ENCODE assay signal across 18 cellular contexts in genomic region chr14:86420131-86420530, GRCh38.
DNase-seq lines count a peak whose midpoint lies in the region; ATAC-seq and TF ChIP-seq lines count a peak whose summit lies in the region.
"Had no signal": no experiment of that assay in that cellular context is flagged by ENCODE, and none has a peak within 500 bp of the region (broad histone marks: within the 10 kb centered on the region; RNA-seq: fewer than 3 reads in every experiment).

No MANE protein-coding gene starts in this region.

- TF ChIP-seq CTCF in nephron (IDR thresholded peaks at IDR 0.05; ENCODE audit: unreplicated experiment in 3 of 3), result no peak
- TF ChIP-seq CTCF in endodermal cell (conservative IDR thresholded peaks at IDR 0.05), result no peak
- TF ChIP-seq CTCF in omental fat pad (IDR thresholded peaks at IDR 0.05), result no peak

- H3K27me3 Mint-ChIP-seq in nephron (ENCODE audit: low read depth), result no peaks in the 10 kb centered on the region
- no peaks in the 10 kb centered on the region for H3K27me3 Mint-ChIP-seq in endodermal cell (ENCODE audit: insufficient read depth)
- H3K27me3 Mint-ChIP-seq in T-cell, result no peaks in the 10 kb centered on the region
- H3K27me3 Mint-ChIP-seq: B cell; CD4-positive, CD25-positive, alpha-beta regulatory T cell; IgD-negative memory B cell had no signal

- POLR2A ChIA-PET in T-cell (lab: Charles Lee), result no interaction called here

- H3K36me3 Mint-ChIP-seq in nephron (ENCODE audit: low read depth) (no peaks in the 10 kb centered on the region), endodermal cell (ENCODE audit: low read depth) (no peaks in the 10 kb centered on the region), T-cell (no peaks in the 10 kb centered on the region)
- H3K36me3 Mint-ChIP-seq: CD4-positive, CD25-positive, alpha-beta regulatory T cell; CD8-positive, alpha-beta memory T cell; IgD-negative memory B cell had no signal

- CTCF ChIA-PET in T-cell (lab: Charles Lee), result no interaction called here

- peaks cover 6% of the 10 kb centered on the region for H3K4me1 Mint-ChIP-seq in nephron
- H3K4me1 Mint-ChIP-seq in endodermal cell, result no peaks in the 10 kb centered on the region
- no peaks in the 10 kb centered on the region for H3K4me1 Mint-ChIP-seq in T-cell
- H3K4me1 Mint-ChIP-seq: B cell; CD4-positive, CD25-positive, alpha-beta regulatory T cell; CD8-positive, alpha-beta memory T cell; GM23338 had no signal

- H3K4me3 Mint-ChIP-seq in nephron (no peak overlapping the region), endodermal cell (no peak overlapping the region), T-cell (no peak overlapping the region)
- H3K4me3 Mint-ChIP-seq: B cell; CD4-positive, CD25-positive, alpha-beta regulatory T cell; CD8-positive, alpha-beta memory T cell; GM23338; IgD-negative memory B cell had no signal

- H3K27ac Mint-ChIP-seq in nephron (peak overlapping the region; percentile 66 to 86 (median 73)), endodermal cell (no peak overlapping the region), T-cell (no peak overlapping the region)
- H3K27ac Mint-ChIP-seq: B cell; CD4-positive, CD25-positive, alpha-beta regulatory T cell; GM23338; IgD-negative memory B cell had no signal

- no peak overlapping the region for H3K9ac ChIP-seq in endodermal cell (ENCODE audit: extremely low read depth, low read length, poor library complexity, severe bottlenecking)

- no peak for ATAC-seq in T-cell (replicated peaks in 1 of 4)
- ATAC-seq in HG03095 (IDR thresholded peaks at IDR 0.05; ENCODE audit: unreplicated experiment), result no peak
- no peak for ATAC-seq in omental fat pad (ENCODE audit: low FRiP score)
- ATAC-seq: GM23338, HepG2 had no signal

- DNase-seq in NCI-H446 treated with DMSO at 0.1 percent for 48 hours (lab: John Stamatoyannopoulos, UW) (peak; percentile 70), cerebellum (ENCODE audit: low spot score) (peak; percentile 19), superior temporal gyrus (ENCODE audit: extremely low spot score) (peak; percentile 27), endodermal cell (no peak), T-cell (no peak), omental fat pad (ENCODE audit: low spot score) (no peak)
- DNase-seq: CD4-positive, CD25-positive, alpha-beta regulatory T cell; CD8-positive, alpha-beta memory T cell; COR-L47; DMS 273 treated with DMSO at 0.1 percent for 48 hours; GDM1; HCEC 1CT had no signal

- no peaks in the 10 kb centered on the region for H3K27me3 ChIP-seq in endodermal cell (ENCODE audit: control insufficient read depth, insufficient read depth, low read length, poor library complexity, severe bottlenecking)

- H3K4me1 ChIP-seq in endodermal cell (ENCODE audit: control insufficient read depth, insufficient read depth, low read length), result no peaks in the 10 kb centered on the region

- no peak overlapping the region for H3K4me3 ChIP-seq in endodermal cell (ENCODE audit: low read length)
- H3K4me3 ChIP-seq: GM23338 had no signal

- H3K36me3 ChIP-seq in endodermal cell (ENCODE audit: control insufficient read depth, insufficient read depth, low read length), result no peaks in the 10 kb centered on the region

- H3K9me3 ChIP-seq in endodermal cell (ENCODE audit: control insufficient read depth, low read length), result no peaks in the 10 kb centered on the region

- peaks cover 14% of the 10 kb centered on the region for H3K9me3 Mint-ChIP-seq in nephron
- H3K9me3 Mint-ChIP-seq in endodermal cell, result peaks cover 6% of the 10 kb centered on the region
- H3K9me3 Mint-ChIP-seq in T-cell, result peaks cover 0 to 6% (median 5%) of the 10 kb centered on the region in 3 donors

- no peak overlapping the region for H3K27ac ChIP-seq in endodermal cell (ENCODE audit: low read depth, low read length)

Comparison
In these comparisons a context has a peak if more than half of its experiments do, and no peak if none do; other contexts are left out.
1. DNase-seq: peak in NCI-H446 treated with DMSO at 0.1 percent for 48 hours (single experiment), cerebellum (single experiment) and superior temporal gyrus (single experiment); none in endodermal cell (single experiment), T-cell (0 of 34) and omental fat pad (single experiment).
2. H3K27ac Mint-ChIP-seq: peak in nephron (3 of 3); none in endodermal cell (single experiment) and T-cell (0 of 2).